In genomic region chr9:127943746-127944145, GRCh38 we compare ENCODE assay signal across 8 cellular contexts. TPM values are rescaled to one million over a fixed set of nuclear protein-coding genes. Genes with fewer than 3 reads are reported as not detected.
DNase-seq lines count a peak whose midpoint lies in the region; ATAC-seq and TF ChIP-seq lines count a peak whose summit lies in the region.

No MANE protein-coding gene starts in this region.

- H3K27me3 ChIP-seq in NT2/D1 (ENCODE audit: insufficient read depth, insufficient read length), result no peaks in the 10 kb centered on the region

- no peak overlapping the region for H3K4me3 Mint-ChIP-seq in stimulated activated effector memory CD8-positive, alpha-beta T cell treated with anti-CD3 and anti-CD28 coated beads, Interleukin-12 subunit alpha, Interleukin-12 subunit beta, amount 100 ng/mL, for 72 hours

- ATAC-seq in stimulated activated effector memory CD8-positive, alpha-beta T cell treated with anti-CD3 and anti-CD28 coated beads, Interleukin-12 subunit alpha, Interleukin-12 subunit beta, amount 100 ng/mL, for 72 hours, result peak; percentile 82
- ATAC-seq in HG03460 (IDR thresholded peaks at IDR 0.05; ENCODE audit: unreplicated experiment), result no peak

- peak; percentile 84 for DNase-seq in HPDE6-E6E7 (ENCODE audit: extremely low spot score)
- DNase-seq in NT2/D1 (ENCODE audit: low read depth, low spot score), result peak; percentile 68
- peak; percentile 65 for DNase-seq in activated T-cell treated with anti-CD3 and anti-CD28 coated beads for 1 hour (ENCODE audit: low read depth)
- DNase-seq in epidermal melanocyte (ENCODE audit: insufficient read length, low spot score), result peak; percentile 64
- DNase-seq in mucosa of gallbladder (ENCODE audit: low spot score), result peak; percentile 80
- DNase-seq in stimulated activated effector memory CD8-positive, alpha-beta T cell treated with anti-CD3 and anti-CD28 coated beads, Interleukin-12 subunit alpha, Interleukin-12 subunit beta, amount 100 ng/mL, for 72 hours (ENCODE audit: low spot score in 2 of 2), result peak; percentile 68 to 87

- peak; percentile 9 for TF ChIP-seq CTCF in GM12801 (IDR thresholded peaks at IDR 0.05; ENCODE audit: extremely low read depth, insufficient read length)

- no peak overlapping the region for H3K4me3 ChIP-seq in NT2/D1 (ENCODE audit: insufficient read length, low read depth)

- peaks cover 28% of the 10 kb centered on the region for H3K4me1 Mint-ChIP-seq in stimulated activated effector memory CD8-positive, alpha-beta T cell treated with anti-CD3 and anti-CD28 coated beads, Interleukin-12 subunit alpha, Interleukin-12 subunit beta, amount 100 ng/mL, for 72 hours

- H3K36me3 Mint-ChIP-seq in stimulated activated effector memory CD8-positive, alpha-beta T cell treated with anti-CD3 and anti-CD28 coated beads, Interleukin-12 subunit alpha, Interleukin-12 subunit beta, amount 100 ng/mL, for 72 hours, result peaks cover 21% of the 10 kb centered on the region

- H3K27ac Mint-ChIP-seq in stimulated activated effector memory CD8-positive, alpha-beta T cell treated with anti-CD3 and anti-CD28 coated beads, Interleukin-12 subunit alpha, Interleukin-12 subunit beta, amount 100 ng/mL, for 72 hours, result peak overlapping the region; percentile 6

- no peaks in the 10 kb centered on the region for H3K9me3 ChIP-seq in NT2/D1 (ENCODE audit: insufficient read depth, low read length)

- peaks cover 74% of the 10 kb centered on the region for H3K36me3 ChIP-seq in NT2/D1 (ENCODE audit: insufficient read depth, insufficient read length, low read length)

- H3K9me3 Mint-ChIP-seq in stimulated activated effector memory CD8-positive, alpha-beta T cell treated with anti-CD3 and anti-CD28 coated beads, Interleukin-12 subunit alpha, Interleukin-12 subunit beta, amount 100 ng/mL, for 72 hours, result no peaks in the 10 kb centered on the region

- H3K9ac ChIP-seq in NT2/D1 (ENCODE audit: insufficient read length, low read depth), result no peak overlapping the region

- peaks cover 10% of the 10 kb centered on the region for H3K4me1 ChIP-seq in NT2/D1 (ENCODE audit: insufficient read depth, insufficient read length)

RNA-seq across cellular contexts. Expression of gene DPM2, which starts 6.1 kb away (rescaled TPM):
- 36.6 TPM for total RNA-seq in mucosa of gallbladder

RNA-seq across cellular contexts. Expression of gene PIP5KL1, which starts 13.2 kb away (rescaled TPM):
- 4.9 TPM for total RNA-seq in mucosa of gallbladder

RNA-seq across cellular contexts. Expression of gene ST6GALNAC4, which starts 26.9 kb away (rescaled TPM):
- 42.1 TPM for total RNA-seq in mucosa of gallbladder

RNA-seq across cellular contexts. Expression of gene EEIG1, which starts 37.0 kb away (rescaled TPM):
- 220 TPM for total RNA-seq in mucosa of gallbladder

RNA-seq across cellular contexts. Expression of gene ST6GALNAC6, which starts 44.3 kb away (rescaled TPM):
- total RNA-seq in mucosa of gallbladder, result 67.0 TPM
